In genomic region chr3:168539909-168540308, GRCh38 we compare ENCODE assay signal across 30 cellular contexts.
"Had no signal": no experiment of that assay in that cellular context is flagged by ENCODE, and none has a peak within 500 bp of the region (broad histone marks: within the 10 kb centered on the region; RNA-seq: fewer than 3 reads in every experiment).

No MANE protein-coding gene starts in this region.

- H3K36me3 ChIP-seq: colonic mucosa, gastrocnemius medialis, left ventricle myocardium inferior, neural progenitor cell, right atrium auricular region, stomach, thyroid gland, upper lobe of right lung had no signal

- H3K4me3 Mint-ChIP-seq: activated naive CD4-positive, alpha-beta T cell treated with anti-CD3 and anti-CD28 coated beads, Interleukin-2, amount 10 ng/mL, durations not matched to agents 7 days and 5 days; activated naive CD8-positive, alpha-beta T cell treated with anti-CD3 and anti-CD28 coated beads, Interleukin-2, amount 10 ng/mL, durations not matched to agents 7 days and 5 days; immature natural killer cell; natural killer cell; neural progenitor cell; stimulated activated memory B cell treated with anti-CD40 and anti-IgM and Interleukin-4, amounts not matched to agents 10 μg/mL and 1 μg/mL and 100 μg/mL, for 72 hours had no signal

- H3K9ac ChIP-seq: neural progenitor cell, parathyroid adenoma had no signal

- H3K9me3 ChIP-seq: colonic mucosa, gastrocnemius medialis, left ventricle myocardium inferior, psoas muscle, right atrium auricular region, stomach, thyroid gland, upper lobe of right lung had no signal

- H3K27me3 ChIP-seq: colonic mucosa, gastrocnemius medialis, neural progenitor cell, right atrium auricular region, stomach, thyroid gland, upper lobe of right lung had no signal

- H3K27me3 Mint-ChIP-seq: activated naive CD4-positive, alpha-beta T cell treated with anti-CD3 and anti-CD28 coated beads, Interleukin-2, amount 10 ng/mL, durations not matched to agents 7 days and 5 days; activated naive CD8-positive, alpha-beta T cell treated with anti-CD3 and anti-CD28 coated beads, Interleukin-2, amount 10 ng/mL, durations not matched to agents 7 days and 5 days; stimulated activated memory B cell treated with anti-CD40 and anti-IgM and Interleukin-4, amounts not matched to agents 10 μg/mL and 1 μg/mL and 100 μg/mL, for 72 hours had no signal

- H3K4me3 ChIP-seq: colonic mucosa, gastrocnemius medialis, left ventricle myocardium inferior, lung, neural progenitor cell, psoas muscle, right atrium auricular region, smooth muscle cell, stomach, thyroid gland, upper lobe of right lung had no signal

- H3K36me3 Mint-ChIP-seq: activated naive CD4-positive, alpha-beta T cell treated with anti-CD3 and anti-CD28 coated beads, Interleukin-2, amount 10 ng/mL, durations not matched to agents 7 days and 5 days; activated naive CD8-positive, alpha-beta T cell treated with anti-CD3 and anti-CD28 coated beads, Interleukin-2, amount 10 ng/mL, durations not matched to agents 7 days and 5 days; immature natural killer cell; natural killer cell; neural progenitor cell; stimulated activated memory B cell treated with anti-CD40 and anti-IgM and Interleukin-4, amounts not matched to agents 10 μg/mL and 1 μg/mL and 100 μg/mL, for 72 hours had no signal

- H3K27ac Mint-ChIP-seq: activated naive CD4-positive, alpha-beta T cell treated with anti-CD3 and anti-CD28 coated beads, Interleukin-2, amount 10 ng/mL, durations not matched to agents 7 days and 5 days; activated naive CD8-positive, alpha-beta T cell treated with anti-CD3 and anti-CD28 coated beads, Interleukin-2, amount 10 ng/mL, durations not matched to agents 7 days and 5 days; immature natural killer cell; natural killer cell; neural progenitor cell; stimulated activated memory B cell treated with anti-CD40 and anti-IgM and Interleukin-4, amounts not matched to agents 10 μg/mL and 1 μg/mL and 100 μg/mL, for 72 hours had no signal

- H3K4me1 ChIP-seq: colonic mucosa, gastrocnemius medialis, left ventricle myocardium inferior, parathyroid adenoma, psoas muscle, right atrium auricular region, stomach, thyroid gland, upper lobe of right lung had no signal

- H3K4me1 Mint-ChIP-seq: activated naive CD4-positive, alpha-beta T cell treated with anti-CD3 and anti-CD28 coated beads, Interleukin-2, amount 10 ng/mL, durations not matched to agents 7 days and 5 days; activated naive CD8-positive, alpha-beta T cell treated with anti-CD3 and anti-CD28 coated beads, Interleukin-2, amount 10 ng/mL, durations not matched to agents 7 days and 5 days; immature natural killer cell; natural killer cell; stimulated activated memory B cell treated with anti-CD40 and anti-IgM and Interleukin-4, amounts not matched to agents 10 μg/mL and 1 μg/mL and 100 μg/mL, for 72 hours had no signal

- DNase-seq: activated CD4-positive, alpha-beta T cell treated with anti-CD3 and anti-CD28 coated beads for 4 hours; activated CD4-positive, alpha-beta T cell treated with anti-CD3 and anti-CD28 coated beads, Interleukin-2, amount 50 U/mL, for 4 hours; activated effector memory CD4-positive, alpha-beta T cell treated with Interleukin-2 at 50 U/mL for 16 hours; activated naive CD4-positive, alpha-beta T cell treated with anti-CD3 and anti-CD28 coated beads, Interleukin-2, amount 10 ng/mL, durations not matched to agents 7 days and 5 days; activated naive CD8-positive, alpha-beta T cell treated with anti-CD3 and anti-CD28 coated beads, Interleukin-2, amount 10 ng/mL, durations not matched to agents 7 days and 5 days; amniotic stem cell; cerebellar nuclear complex; colonic mucosa; effector CD8-positive, alpha-beta T cell; gastrocnemius medialis; head of caudate nucleus; hypothalamus; immature natural killer cell; left ventricle myocardium inferior; mesendoderm; natural killer cell; occipital lobe; psoas muscle; stimulated activated CD4-positive, alpha-beta T cell treated with anti-CD3 and anti-CD28 coated beads, Interleukin-1b, Interleukin-23, amount 100 ng/mL, for 48 hours; stimulated activated CD4-positive, alpha-beta T cell treated with anti-CD3 and anti-CD28 coated beads, Interleukin-4, amount 100 ng/mL, for 4 hours; stimulated activated CD8-positive, alpha-beta memory T cell treated with anti-CD3 and anti-CD28 coated beads, Interleukin-4, amount 100 ng/mL, for 48 hours; stomach; thyroid gland; upper lobe of right lung had no signal

- H3K9me3 Mint-ChIP-seq: activated naive CD4-positive, alpha-beta T cell treated with anti-CD3 and anti-CD28 coated beads, Interleukin-2, amount 10 ng/mL, durations not matched to agents 7 days and 5 days; activated naive CD8-positive, alpha-beta T cell treated with anti-CD3 and anti-CD28 coated beads, Interleukin-2, amount 10 ng/mL, durations not matched to agents 7 days and 5 days; natural killer cell; stimulated activated memory B cell treated with anti-CD40 and anti-IgM and Interleukin-4, amounts not matched to agents 10 μg/mL and 1 μg/mL and 100 μg/mL, for 72 hours had no signal

- ATAC-seq: gastrocnemius medialis; natural killer cell; psoas muscle; stimulated activated memory B cell treated with anti-CD40 and anti-IgM and Interleukin-4, amounts not matched to agents 10 μg/mL and 1 μg/mL and 100 μg/mL, for 72 hours; upper lobe of right lung had no signal
